Comparison of ENCODE assay signal across 9 cellular contexts in genomic region chr5:96881511-96882115, GRCh38. TPM values are rescaled to one million over a fixed set of nuclear protein-coding genes. Genes with fewer than 3 reads are reported as not detected.
DNase-seq lines count a peak whose midpoint lies in the region; ATAC-seq, FAIRE-seq and TF ChIP-seq lines count a peak whose summit lies in the region.
"Had no signal": no experiment of that assay in that cellular context is flagged by ENCODE, and none has a peak within 500 bp of the region (broad histone marks: within the 10 kb centered on the region; RNA-seq: fewer than 3 reads in every experiment).

No MANE protein-coding gene starts in this region.

- H3K9me3 Mint-ChIP-seq in effector memory CD8-positive, alpha-beta T cell = no peaks in the 10 kb centered on the region
- H3K9me3 Mint-ChIP-seq in type B pancreatic cell = no peaks in the 10 kb centered on the region

- H3K27ac Mint-ChIP-seq in effector memory CD8-positive, alpha-beta T cell = peak overlapping the region; percentile 27 to 95
- H3K27ac Mint-ChIP-seq in type B pancreatic cell = no peak overlapping the region

- peaks cover 63 to 71% of the 10 kb centered on the region in 2 donors for H3K4me1 Mint-ChIP-seq in effector memory CD8-positive, alpha-beta T cell (ENCODE audit: low read depth in 2 of 2)
- peaks cover 9% of the 10 kb centered on the region for H3K4me1 Mint-ChIP-seq in type B pancreatic cell (ENCODE audit: unreplicated experiment)

- no peak overlapping the region for H3K9ac ChIP-seq in smooth muscle cell (ENCODE audit: low read depth)

- H3K4me3 Mint-ChIP-seq in effector memory CD8-positive, alpha-beta T cell = peak overlapping the region; percentile 56 to 78
- H3K4me3 Mint-ChIP-seq in type B pancreatic cell = no peak overlapping the region

- FAIRE-seq in RCC 7860 (lab: Jason Lieb, UNC) = peak; percentile 63

- H3K27me3 Mint-ChIP-seq in effector memory CD8-positive, alpha-beta T cell = no peaks in the 10 kb centered on the region
- no peaks in the 10 kb centered on the region for H3K27me3 Mint-ChIP-seq in type B pancreatic cell

- no peaks in the 10 kb centered on the region for H3K9me3 ChIP-seq in smooth muscle cell (replicated peaks; ENCODE audit: low read depth)

- H3K27me3 ChIP-seq in smooth muscle cell (ENCODE audit: low read depth) = no peaks in the 10 kb centered on the region

- peaks cover 39% of the 10 kb centered on the region for H3K36me3 Mint-ChIP-seq in effector memory CD8-positive, alpha-beta T cell (ENCODE audit: insufficient read depth)
- no peaks in the 10 kb centered on the region for H3K36me3 Mint-ChIP-seq in type B pancreatic cell

- no peaks in the 10 kb centered on the region for H3K36me3 ChIP-seq in smooth muscle cell (ENCODE audit: low read depth)

- TF ChIP-seq CTCF in smooth muscle cell (IDR thresholded peaks at IDR 0.05; ENCODE audit: borderline replicate concordance, insufficient read depth, poor library complexity, severe bottlenecking) (no peak), type B pancreatic cell (conservative IDR thresholded peaks at IDR 0.05) (no peak)

- H2AFZ ChIP-seq in smooth muscle cell (ENCODE audit: low read depth) = no peak overlapping the region

- peak overlapping the region; percentile 62 for H3K27ac ChIP-seq in smooth muscle cell (ENCODE audit: low read depth)

- ATAC-seq in activated CD4-positive, CD25-positive, alpha-beta regulatory T cell treated with anti-CD3 and anti-CD28 coated beads, Interleukin-2, amount 50 U/mL, for 24 hours = peak; percentile 52 to 57
- ATAC-seq in effector memory CD8-positive, alpha-beta T cell (replicated peaks) = no peak

- H3K79me2 ChIP-seq in smooth muscle cell (ENCODE audit: low read depth) = no peaks in the 10 kb centered on the region

- H3K4me2 ChIP-seq in smooth muscle cell = peak overlapping the region; percentile 8

- H4K20me1 ChIP-seq in smooth muscle cell (ENCODE audit: low read depth) = no peaks in the 10 kb centered on the region

- no peaks in the 10 kb centered on the region for H3K4me1 ChIP-seq in smooth muscle cell (ENCODE audit: low read depth)

- no peak overlapping the region for H3K4me3 ChIP-seq in smooth muscle cell

- DNase-seq in activated CD4-positive, CD25-positive, alpha-beta regulatory T cell treated with anti-CD3 and anti-CD28 coated beads, Interleukin-2, amount 50 U/mL, for 72 hours = no peak
- DNase-seq in RCC 7860 (ENCODE audit: low spot score) (peak; percentile 85), smooth muscle cell (lab: John Stamatoyannopoulos, UW; ENCODE audit: unreplicated experiment) (no peak), epidermal melanocyte (ENCODE audit: insufficient read length, low spot score) (no peak), type B pancreatic cell (ENCODE audit: extremely low spot score, unreplicated experiment) (no peak)
- DNase-seq in effector memory CD8-positive, alpha-beta T cell = no peak
- no peak for DNase-seq in stimulated activated CD8-positive, alpha-beta memory T cell treated with anti-CD3 and anti-CD28 coated beads, Interleukin-4, amount 100 ng/mL, for 48 hours
- DNase-seq: cerebellar nuclear complex had no signal

- 27% methylated on average over 2 of the region's 2 CpGs for WGBS in smooth muscle cell (ENCODE audit: low lambda C conversion rate)

- H3F3A ChIP-seq in smooth muscle cell (ENCODE audit: low read depth) = no peaks in the 10 kb centered on the region

RNA-seq across cellular contexts. Expression of gene ERAP2, which starts 5.3 kb away (rescaled TPM):
- total RNA-seq in smooth muscle cell = 0.72 and 2.2 TPM in 2 replicates
- 0.82 TPM in 1 of 2 replicates, not detected in the other for polyA plus RNA-seq in smooth muscle cell
- 0.86 and 1.5 TPM in 2 replicates for total RNA-seq in type B pancreatic cell (ENCODE audit: low replicate concordance)

RNA-seq across cellular contexts. Expression of gene LNPEP, which starts 54.3 kb away (rescaled TPM):
- total RNA-seq in smooth muscle cell (24.3 and 28.0 TPM in 2 replicates), type B pancreatic cell (ENCODE audit: low replicate concordance) (20.9 and 38.1 TPM in 2 replicates)
- polyA plus RNA-seq in smooth muscle cell = 2.3 and 3.5 TPM in 2 replicates
